ENCODE assay signal across 14 cellular contexts in the genomic region with DNA sequence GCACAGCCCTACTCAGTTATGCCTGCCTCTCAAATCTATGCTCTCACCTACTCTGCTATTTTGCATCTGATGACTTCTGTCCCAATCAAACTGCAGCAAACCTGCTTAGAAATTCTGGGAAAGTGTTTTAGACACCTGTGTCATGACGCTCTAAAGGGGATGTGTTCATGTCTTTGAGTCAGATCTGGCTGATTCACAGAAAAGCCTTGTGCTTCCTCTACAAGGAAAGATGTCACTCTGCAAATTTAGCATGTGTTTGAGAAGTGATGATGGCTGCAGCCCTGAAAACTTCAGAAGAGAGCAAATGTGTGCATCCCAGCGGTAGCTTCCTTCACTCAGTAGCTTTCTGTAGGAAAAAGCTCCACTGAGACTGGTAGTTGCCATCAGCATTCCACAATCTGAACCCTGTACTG.
DNase-seq lines count a peak whose midpoint lies in the region; ATAC-seq, FAIRE-seq and TF ChIP-seq lines count a peak whose summit lies in the region.
"Had no signal": no experiment of that assay in that cellular context is flagged by ENCODE, and none has a peak within 500 bp of the region (broad histone marks: within the 10 kb centered on the region; RNA-seq: fewer than 3 reads in every experiment).

No MANE protein-coding gene starts in this region.

- whole genome bisulfite sequencing in GM23248 (ENCODE audit: low coverage in 1 of 2, low lambda C conversion rate in 2 of 2, missing lambda C conversion rate in 2 of 2), 2 experiments, result 53 to 74% methylated on average over 2 of the region's 2 CpGs

- no peaks in the 10 kb centered on the region for H3K9me2 ChIP-seq in GM23248 (ENCODE audit: insufficient read depth)

- H2AFZ ChIP-seq in ACC112 (ENCODE audit: low read length, unreplicated experiment) (peak overlapping the region; percentile 65), GM23248 (peak overlapping the region; percentile 96; the same call in 1 of the 2 replicates)

- H3K27me3 ChIP-seq in ACC112 (ENCODE audit: insufficient read depth, low read length) (no peaks in the 10 kb centered on the region), GM23248 (replicated peaks; ENCODE audit: insufficient read depth) (no peaks in the 10 kb centered on the region), bronchial epithelial cell (ENCODE audit: control insufficient read depth, insufficient read depth, low read length) (no peaks in the 10 kb centered on the region), muscle layer of duodenum (ENCODE audit: low read depth, low read length) (no peaks in the 10 kb centered on the region)
- H3K27me3 ChIP-seq: gastroesophageal sphincter had no signal

- peak; percentile 59 for DNase-seq in GM23248
- DNase-seq in bronchial epithelial cell (ENCODE audit: low read depth), result peak; percentile 91
- no peak for DNase-seq in cortex of kidney (lab: John Stamatoyannopoulos, UW)
- DNase-seq: NCI-H1092; NCI-H524 treated with DMSO at 0.1 percent for 48 hours; retina; stimulated activated CD4-positive, alpha-beta T cell treated with anti-CD3 and anti-CD28 coated beads, Interleukin-2, amount 100 ng/mL, for 24 hours; T-helper 9 cell had no signal

- peak; percentile 99 for FAIRE-seq in bronchial epithelial cell (lab: Jason Lieb, UNC)
- FAIRE-seq: GM12891 had no signal

- no peak for TF ChIP-seq CTCF in bronchial epithelial cell (IDR thresholded peaks at IDR 0.05; ENCODE audit: insufficient read depth, low read length, severe bottlenecking)

- H3K9me3 ChIP-seq in GM23248 (ENCODE audit: low read depth), result no peaks in the 10 kb centered on the region
- H3K9me3 ChIP-seq in muscle layer of duodenum (ENCODE audit: control insufficient read depth in 1 of 2, low read length in 2 of 2), result no peaks in the 10 kb centered on the region
- H3K9me3 ChIP-seq: gastroesophageal sphincter had no signal

- peaks cover 15% of the 10 kb centered on the region; the same call in 1 of the 2 replicates for H3F3A ChIP-seq in GM23248 (ENCODE audit: insufficient read depth)

- H3K4me1 ChIP-seq in ACC112 (ENCODE audit: control insufficient read depth, insufficient read depth, low read length, unreplicated experiment), result peaks cover 12% of the 10 kb centered on the region
- peaks cover 11% of the 10 kb centered on the region; the same call in 1 of the 2 replicates for H3K4me1 ChIP-seq in GM23248 (ENCODE audit: insufficient read depth)
- no peaks in the 10 kb centered on the region for H3K4me1 ChIP-seq in muscle layer of duodenum (ENCODE audit: control insufficient read depth in 1 of 2, insufficient read depth in 2 of 2, low read length in 2 of 2)

- H4K20me1 ChIP-seq in GM23248 (ENCODE audit: insufficient read depth), result no peaks in the 10 kb centered on the region

- H3K79me2 ChIP-seq in ACC112 (ENCODE audit: control insufficient read depth, insufficient read depth, low read length, unreplicated experiment), result no peaks in the 10 kb centered on the region
- no peaks in the 10 kb centered on the region for H3K79me2 ChIP-seq in GM23248 (ENCODE audit: insufficient read depth)

- peak overlapping the region; percentile 100 for H3K4me2 ChIP-seq in GM23248 (ENCODE audit: unreplicated experiment)

- peak overlapping the region; percentile 78; the same call in 1 of the 2 replicates for H3K9ac ChIP-seq in GM23248

- in situ Hi-C loops in GM23248 (cut with MboI), result no loop called here

- ATAC-seq in GM18868 (IDR thresholded peaks at IDR 0.05; ENCODE audit: unreplicated experiment) (no peak), HG02938 (IDR thresholded peaks at IDR 0.05; ENCODE audit: unreplicated experiment) (no peak)
- ATAC-seq: gastroesophageal sphincter had no signal

- H3K36me3 ChIP-seq in ACC112 (ENCODE audit: insufficient read depth, low read length), result no peaks in the 10 kb centered on the region
- no peaks in the 10 kb centered on the region for H3K36me3 ChIP-seq in GM23248 (ENCODE audit: low read depth)
- H3K36me3 ChIP-seq in bronchial epithelial cell (ENCODE audit: control insufficient read depth, insufficient read depth, low read length), result no peaks in the 10 kb centered on the region
- no peaks in the 10 kb centered on the region for H3K36me3 ChIP-seq in muscle layer of duodenum (ENCODE audit: control insufficient read depth in 1 of 2, insufficient read depth in 2 of 2, low read length in 2 of 2)
- H3K36me3 ChIP-seq: gastroesophageal sphincter had no signal

- H3K27ac ChIP-seq in ACC112 (ENCODE audit: low read depth, low read length) (no peak overlapping the region), GM23248 (no peak overlapping the region; the same call in 1 of the 2 replicates), muscle layer of duodenum (ENCODE audit: low read length) (peak overlapping the region; percentile 74)

- peak overlapping the region; percentile 78 for H3K4me3 ChIP-seq in ACC112 (ENCODE audit: low read depth, low read length)
- H3K4me3 ChIP-seq in GM23248, result peak overlapping the region; percentile 79
- H3K4me3 ChIP-seq in bronchial epithelial cell (ENCODE audit: low read depth, low read length), result no peak overlapping the region
- H3K4me3 ChIP-seq in muscle layer of duodenum (ENCODE audit: low read depth in 1 of 2, low read length in 2 of 2), result peak overlapping the region in 1 of 2 donors; percentile 60
